9 cellular contexts compared by ENCODE assay signal in the genomic region with DNA sequence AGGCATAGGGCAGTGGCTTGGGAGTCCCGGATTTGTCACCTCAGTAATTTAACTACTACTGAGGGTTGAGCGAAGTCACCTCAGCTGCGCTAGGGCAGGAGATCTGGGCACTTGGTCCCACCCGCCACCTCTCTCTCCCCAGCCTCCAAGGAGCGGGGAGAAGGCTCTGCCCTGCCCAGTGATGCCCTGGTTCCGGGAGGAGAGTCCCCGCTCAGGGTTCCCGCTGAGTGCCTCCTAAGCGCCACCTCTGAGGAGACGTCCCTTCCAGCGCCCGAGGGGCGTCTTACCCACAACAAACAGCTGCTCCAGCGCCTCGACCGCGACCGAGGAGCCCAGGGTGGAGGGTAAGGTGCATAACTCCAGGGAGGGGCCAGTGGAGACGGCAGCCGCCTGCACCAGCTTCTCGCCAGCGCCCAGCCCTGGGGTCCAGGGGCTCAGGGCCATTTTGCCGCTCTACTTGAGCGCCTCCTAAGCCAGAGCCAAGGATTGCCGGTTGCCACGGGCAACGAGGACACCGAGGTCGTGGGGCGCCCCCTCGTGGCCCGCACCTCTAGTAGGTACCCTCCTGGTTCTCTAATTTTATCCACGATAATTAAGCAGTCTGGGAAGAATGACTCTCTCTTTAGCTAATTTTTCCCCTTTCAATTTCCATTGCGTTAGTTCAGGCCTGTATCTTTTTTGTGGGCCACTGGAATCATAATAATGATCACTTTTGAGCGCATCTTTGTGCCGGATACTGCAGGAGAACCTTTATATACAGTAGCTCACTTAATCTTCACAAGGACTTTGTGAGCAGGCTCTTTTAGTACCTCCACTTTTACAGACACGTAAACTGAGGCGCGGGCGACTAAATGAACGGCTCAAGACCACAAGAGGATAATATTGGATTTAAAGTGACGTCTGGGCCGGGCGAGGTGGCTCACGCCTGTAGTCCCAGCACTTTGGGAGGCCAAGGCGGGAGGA. TPM values are rescaled to one million over a fixed set of nuclear protein-coding genes. Genes with fewer than 3 reads are reported as not detected.
DNase-seq lines count a peak whose midpoint lies in the region; ATAC-seq and TF ChIP-seq lines count a peak whose summit lies in the region.
"Had no signal": no experiment of that assay in that cellular context is flagged by ENCODE, and none has a peak within 500 bp of the region (broad histone marks: within the 10 kb centered on the region; RNA-seq: fewer than 3 reads in every experiment).

A gene (minus strand): TSS at position 481 of the 963 bp plus-strand sequence. CDS start 37 bp downstream, at position 444.

- TF ChIP-seq CTCF in epithelial cell of proximal tubule (conservative IDR thresholded peaks at IDR 0.05; ENCODE audit: low read depth, low read length), result peak; percentile 95

- no peaks in the 10 kb centered on the region; the same call in 1 of the 2 replicates for H3K27me3 ChIP-seq in BLaER1
- H3K27me3 ChIP-seq in mononuclear cell (ENCODE audit: insufficient read depth, low read length), result peaks cover 9% of the 10 kb centered on the region

- DNase-seq in GM19240 (ENCODE audit: insufficient read length, low spot score) (peak; percentile 58), NCI-H748 (lab: John Stamatoyannopoulos, UW; ENCODE audit: unreplicated experiment) (peak; percentile 98), epithelial cell of proximal tubule (ENCODE audit: low read depth) (peak; percentile 9)
- peak; percentile 47 for DNase-seq in activated CD8-positive, alpha-beta memory T cell treated with anti-CD3 and anti-CD28 coated beads, Interleukin-2, amount 50 U/mL, for 24 hours (ENCODE audit: extremely low read depth)
- DNase-seq in stimulated activated CD8-positive, alpha-beta memory T cell treated with anti-CD3 and anti-CD28 coated beads, Interleukin-15, amount 100 ng/mL, for 48 hours (ENCODE audit: low read depth in 2 of 2), result peak; percentile 75 to 77

- H3K9me3 ChIP-seq in BLaER1 (no peaks in the 10 kb centered on the region), mononuclear cell (ENCODE audit: low read depth, low read length) (no peaks in the 10 kb centered on the region)

- peak within 1 kb of the TSS; percentile 41 for H3K4me2 ChIP-seq in BLaER1

- no peak within 1 kb of the TSS for H3K4me3 ChIP-seq in BLaER1
- H3K4me3 ChIP-seq in epithelial cell of proximal tubule (ENCODE audit: low read depth, low read length), result peak within 1 kb of the TSS; percentile 68
- H3K4me3 ChIP-seq in mononuclear cell (ENCODE audit: low read length), result peak within 1 kb of the TSS; percentile 26

- peak; percentile 94 for ATAC-seq in HG03439 (IDR thresholded peaks at IDR 0.05; ENCODE audit: unreplicated experiment)

- H3K4me1 ChIP-seq in BLaER1 (no peaks in the 10 kb centered on the region), mononuclear cell (ENCODE audit: insufficient read depth, low read length) (peaks cover 12% of the 10 kb centered on the region)

- H3K9ac ChIP-seq in BLaER1, result no peak within 1 kb of the TSS

- no peaks in the 10 kb centered on the region for H3K36me3 ChIP-seq in BLaER1

- H3K27ac ChIP-seq in BLaER1, result no peak within 1 kb of the TSS

- H4K20me1 ChIP-seq in BLaER1, result no peaks in the 10 kb centered on the region

RNA-seq across cellular contexts. Expression of the gene that starts here (rescaled TPM):
- total RNA-seq in epithelial cell of proximal tubule (not detected in 2 replicates), mononuclear cell (0.84 TPM)
- total RNA-seq: T-helper 1 cell treated with Interleukin-12 subunit alpha and Interleukin-12 subunit beta and Interleukin-4 antibody, amounts not matched to agents 30 ng/mL and 1 ng/mL, for 36 hours had no signal

Comparison
In these comparisons a context has a peak if more than half of its experiments do, and no peak if none do; other contexts are left out.
1. Peak in DNase-seq and H3K4me3 ChIP-seq in epithelial cell of proximal tubule; RNA of the gene not detected or under 1 TPM.
2. DNase-seq: peak in every context shown above with its lines; median percentile 98 in NCI-H748; 76 in stimulated activated CD8-positive, alpha-beta memory T cell treated with anti-CD3 and anti-CD28 coated beads, Interleukin-15, amount 100 ng/mL, for 48 hours; 58 in GM19240; 47 in activated CD8-positive, alpha-beta memory T cell treated with anti-CD3 and anti-CD28 coated beads, Interleukin-2, amount 50 U/mL, for 24 hours; 9 in epithelial cell of proximal tubule.